In the genomic region with DNA sequence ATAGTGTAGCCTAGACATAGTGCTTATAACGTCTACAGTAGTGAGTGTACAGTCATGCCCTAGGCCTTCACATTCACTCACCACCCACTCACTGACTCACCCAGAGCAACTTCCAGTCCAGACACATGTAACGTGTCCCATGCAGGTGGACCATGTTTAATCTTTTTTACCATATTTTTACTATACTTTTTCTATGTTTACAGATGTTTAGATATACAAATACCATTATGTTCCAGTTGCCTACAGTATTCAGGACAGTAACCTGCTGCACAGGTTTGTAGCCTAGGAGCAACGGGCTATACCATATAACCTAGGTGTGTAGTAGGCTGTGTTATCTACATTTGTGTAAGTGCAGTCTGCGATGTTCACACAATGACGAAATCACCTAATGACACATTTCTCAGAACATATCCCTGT, we compare ENCODE assay signal across 8 cellular contexts. TPM values are rescaled to one million over a fixed set of nuclear protein-coding genes. Genes with fewer than 3 reads are reported as not detected.
DNase-seq lines count a peak whose midpoint lies in the region; ATAC-seq and TF ChIP-seq lines count a peak whose summit lies in the region.

No MANE protein-coding gene starts in this region.

- H3K4me3 Mint-ChIP-seq in activated T-cell treated with anti-CD3 and anti-CD28 coated beads, Interleukin-2, amount 50 U/mL, for 4 hours = no peak overlapping the region
- peak overlapping the region; percentile 78 for H3K4me3 Mint-ChIP-seq in glutamatergic neuron (ENCODE audit: unreplicated experiment)

- H3K27me3 Mint-ChIP-seq in activated T-cell treated with anti-CD3 and anti-CD28 coated beads, Interleukin-2, amount 50 U/mL, for 4 hours (ENCODE audit: low read depth) = no peaks in the 10 kb centered on the region
- H3K27me3 Mint-ChIP-seq in glutamatergic neuron (ENCODE audit: unreplicated experiment) = peaks cover 6% of the 10 kb centered on the region

- H3K4me1 Mint-ChIP-seq in activated T-cell treated with anti-CD3 and anti-CD28 coated beads, Interleukin-2, amount 50 U/mL, for 4 hours (ENCODE audit: low read depth) = peaks cover 58% of the 10 kb centered on the region
- peaks cover 45% of the 10 kb centered on the region for H3K4me1 Mint-ChIP-seq in glutamatergic neuron (ENCODE audit: low read depth, unreplicated experiment)

- H3K9me3 Mint-ChIP-seq in activated T-cell treated with anti-CD3 and anti-CD28 coated beads, Interleukin-2, amount 50 U/mL, for 4 hours = no peaks in the 10 kb centered on the region
- H3K9me3 Mint-ChIP-seq in glutamatergic neuron (ENCODE audit: unreplicated experiment) = peaks cover 7% of the 10 kb centered on the region

- DNase-seq in activated CD4-positive, alpha-beta T cell treated with anti-CD3 and anti-CD28 coated beads for 24 hours (ENCODE audit: low read depth in 2 of 2) = peak; percentile 19 to 29
- DNase-seq in activated CD4-positive, alpha-beta T cell treated with anti-CD3 and anti-CD28 coated beads for 1 hour = no peak
- peak; percentile 29 for DNase-seq in activated T-cell treated with anti-CD3 and anti-CD28 coated beads, Interleukin-2, amount 50 U/mL, for 4 hours
- no peak for DNase-seq in glutamatergic neuron
- DNase-seq in stimulated activated CD8-positive, alpha-beta memory T cell treated with anti-CD3 and anti-CD28 coated beads, Interleukin-4, amount 100 ng/mL, for 48 hours = peak; percentile 51
- no peak for DNase-seq in NCI-H2171 (lab: John Stamatoyannopoulos, UW)
- no peak for DNase-seq in NCI-H510A treated with DMSO at 0.1 percent for 48 hours (lab: John Stamatoyannopoulos, UW)

- H3K27ac Mint-ChIP-seq in glutamatergic neuron (ENCODE audit: unreplicated experiment) = peak overlapping the region; percentile 95

- peaks cover 6% of the 10 kb centered on the region for H3K36me3 Mint-ChIP-seq in activated T-cell treated with anti-CD3 and anti-CD28 coated beads, Interleukin-2, amount 50 U/mL, for 4 hours (ENCODE audit: insufficient read depth)
- H3K36me3 Mint-ChIP-seq in glutamatergic neuron (ENCODE audit: unreplicated experiment) = no peaks in the 10 kb centered on the region

- TF ChIP-seq CTCF in glutamatergic neuron (IDR thresholded peaks at IDR 0.05; ENCODE audit: partially characterized antibody, unreplicated experiment) = no peak

- peak; percentile 99 for ATAC-seq in activated T-cell treated with anti-CD3 and anti-CD28 coated beads, Interleukin-2, amount 50 U/mL, for 4 hours
- ATAC-seq in HG03565 (IDR thresholded peaks at IDR 0.05; ENCODE audit: unreplicated experiment) = no peak

RNA-seq across cellular contexts. Expression of a gene that starts 11.0 kb away (rescaled TPM):
- total RNA-seq in activated T-cell treated with anti-CD3 and anti-CD28 coated beads, Interleukin-2, amount 50 U/mL, for 4 hours = 1 to 10 TPM; 1.9 to 3.2 (median 2.9) TPM
- 19.0 TPM for total RNA-seq in glutamatergic neuron (ENCODE audit: unreplicated experiment)

Comparison
In these comparisons a context has a peak if more than half of its experiments do, and no peak if none do; other contexts are left out.
1. DNase-seq: peak in activated CD4-positive, alpha-beta T cell treated with anti-CD3 and anti-CD28 coated beads for 24 hours (2 of 2), activated T-cell treated with anti-CD3 and anti-CD28 coated beads, Interleukin-2, amount 50 U/mL, for 4 hours (single experiment) and stimulated activated CD8-positive, alpha-beta memory T cell treated with anti-CD3 and anti-CD28 coated beads, Interleukin-4, amount 100 ng/mL, for 48 hours (single experiment); none in activated CD4-positive, alpha-beta T cell treated with anti-CD3 and anti-CD28 coated beads for 1 hour (single experiment), glutamatergic neuron (single experiment), NCI-H2171 (single experiment) and NCI-H510A treated with DMSO at 0.1 percent for 48 hours (single experiment).